8 cellular contexts compared by ENCODE assay signal in genomic region chr17:67200727-67201301, GRCh38. TPM values are rescaled to one million over a fixed set of nuclear protein-coding genes. Genes with fewer than 3 reads are reported as not detected.
DNase-seq lines count a peak whose midpoint lies in the region; ATAC-seq and TF ChIP-seq lines count a peak whose summit lies in the region.

No MANE protein-coding gene starts in this region.

- H3K9me3 Mint-ChIP-seq in H9: no peaks in the 10 kb centered on the region

- H3K36me3 ChIP-seq in right lobe of liver: peaks cover 0 to 33% (median 5%) of the 10 kb centered on the region in 4 donors

- no peak overlapping the region for H2BK15ac ChIP-seq in H9 (ENCODE audit: low read depth, low read length)

- no peak overlapping the region for H4K5ac ChIP-seq in H9 (ENCODE audit: insufficient read length, low read depth, low read length)

- TF ChIP-seq CTCF in C4-2B (conservative IDR thresholded peaks at IDR 0.05) (peak; percentile 75), H9 (conservative IDR thresholded peaks at IDR 0.05) (peak; percentile 71), WI38 (IDR thresholded peaks at IDR 0.05; ENCODE audit: low read depth, low read length) (peak; percentile 35; the same call in 1 of the 2 replicates), right lobe of liver (IDR thresholded peaks at IDR 0.05) (peak; percentile 32 to 44 (median 38))

- no peak overlapping the region for H3K18ac ChIP-seq in H9 (ENCODE audit: insufficient read length, low read depth, low read length)

- H3K9ac ChIP-seq in H9 (ENCODE audit: extremely low read depth, insufficient read length, low read length): no peak overlapping the region

- H2BK120ac ChIP-seq in H9 (ENCODE audit: low read depth, low read length, poor library complexity, severe bottlenecking): no peak overlapping the region

- peaks cover 16 to 35% (median 29%) of the 10 kb centered on the region in 3 experiments; a peak in 6 of 7 replicates for H3K36me3 Mint-ChIP-seq in H9 (ENCODE audit: insufficient read depth in 1 of 3, low read depth in 3 of 3)

- DNase-seq in H9 (no peak), right lobe of liver (no peak), substantia nigra (lab: John Stamatoyannopoulos, UW) (no peak), caudate nucleus (lab: John Stamatoyannopoulos, UW) (no peak), COR-L47 (lab: John Stamatoyannopoulos, UW) (no peak)

- H3K4ac ChIP-seq in H9 (ENCODE audit: low read depth, low read length): no peak overlapping the region

- no CpG with 5 or more reads among the region's 4 CpGs for WGBS in H9 (ENCODE audit: extremely low coverage, insufficient read length, low lambda C conversion rate)
- WGBS in right lobe of liver (ENCODE audit: insufficient coverage, low coverage, low lambda C conversion rate, missing lambda C conversion rate): 94% methylated on average over 4 of the region's 4 CpGs

- no peaks in the 10 kb centered on the region for H3K27me3 Mint-ChIP-seq in H9 (ENCODE audit: low read depth)

- intact Hi-C loops in right lobe of liver (cut with DNase I): no loop called here

- H3K4me3 ChIP-seq in WI38 (ENCODE audit: low read depth, low read length): no peak overlapping the region
- no peak overlapping the region for H3K4me3 ChIP-seq in right lobe of liver

- no peaks in the 10 kb centered on the region for H3K23me2 ChIP-seq in H9 (ENCODE audit: insufficient read length, low read depth, low read length, poor library complexity, severe bottlenecking)

- TF ChIP-seq POLR2A in right lobe of liver (IDR thresholded peaks at IDR 0.05): no peak

- no peak overlapping the region for H2BK5ac ChIP-seq in H9 (ENCODE audit: insufficient read length, low read length)

- H3K4me1 ChIP-seq in H9 (ENCODE audit: insufficient read depth, low read length): no peaks in the 10 kb centered on the region
- no peaks in the 10 kb centered on the region for H3K4me1 ChIP-seq in right lobe of liver

- no peak overlapping the region for H2BK20ac ChIP-seq in H9 (ENCODE audit: low read depth, low read length, poor library complexity, severe bottlenecking)

- no peaks in the 10 kb centered on the region for H3K27me3 ChIP-seq in H9 (ENCODE audit: insufficient read depth, low read length)
- no peaks in the 10 kb centered on the region for H3K27me3 ChIP-seq in right lobe of liver

- no peak overlapping the region for H3K56ac ChIP-seq in H9 (ENCODE audit: insufficient read length, low read depth, low read length)

- no peak overlapping the region for H3K23ac ChIP-seq in H9 (ENCODE audit: insufficient read length, low read depth, low read length)

- ATAC-seq in right lobe of liver (peak; percentile 36 to 60 (median 49)), HG02938 (IDR thresholded peaks at IDR 0.05; ENCODE audit: unreplicated experiment) (no peak)

- H4K91ac ChIP-seq in H9 (ENCODE audit: insufficient read length, low read depth, low read length): no peak overlapping the region

- no peak overlapping the region for H3K4me2 ChIP-seq in H9 (ENCODE audit: insufficient read depth, insufficient read length, low read length)

- H3T11ph ChIP-seq in H9 (ENCODE audit: low read length): no peak overlapping the region

- no peak overlapping the region for H2BK12ac ChIP-seq in H9 (ENCODE audit: insufficient read length, low read depth, low read length)

- H3K27ac Mint-ChIP-seq in H9: no peak overlapping the region

- H3K27ac ChIP-seq in C4-2B: no peak overlapping the region
- no peak overlapping the region for H3K27ac ChIP-seq in H9 (ENCODE audit: insufficient read length, low read depth, low read length)
- H3K27ac ChIP-seq in right lobe of liver: no peak overlapping the region
- H3K27ac ChIP-seq in substantia nigra (ENCODE audit: low read depth, low read length, poor library complexity, severe bottlenecking): no peak overlapping the region
- no peak overlapping the region for H3K27ac ChIP-seq in caudate nucleus (ENCODE audit: low read depth, low read length)

- no peak overlapping the region for H3K14ac ChIP-seq in H9 (ENCODE audit: insufficient read depth, low read length)

- no peaks in the 10 kb centered on the region for H3K79me1 ChIP-seq in H9 (ENCODE audit: insufficient read depth, low read depth, low read length, poor library complexity, severe bottlenecking)

- H3K4me1 Mint-ChIP-seq in H9: no peaks in the 10 kb centered on the region

- no peak overlapping the region for H4K8ac ChIP-seq in H9 (replicated peaks; ENCODE audit: insufficient read length, low read depth, low read length)

- H2AK5ac ChIP-seq in H9 (ENCODE audit: insufficient read length, low read length): no peak overlapping the region

- no peak overlapping the region for H2AFZ ChIP-seq in H9 (ENCODE audit: low read length)

- H3K9me3 ChIP-seq in H9 (ENCODE audit: control insufficient read depth, low read depth, low read length): no peaks in the 10 kb centered on the region
- no peaks in the 10 kb centered on the region for H3K9me3 ChIP-seq in right lobe of liver

- no peak overlapping the region for H3K4me3 Mint-ChIP-seq in H9

- H3K79me2 ChIP-seq in H9 (ENCODE audit: insufficient read depth, low read length): no peaks in the 10 kb centered on the region

- H4K20me1 ChIP-seq in H9 (ENCODE audit: control insufficient read depth, insufficient read depth, insufficient read length): no peaks in the 10 kb centered on the region

RNA-seq across cellular contexts. Expression of gene HELZ, which starts 44.2 kb away (rescaled TPM):
- total RNA-seq in H9 (2021) (49.3 and 49.8 TPM in 2 replicates), right lobe of liver (10 to 100 TPM; 24.2 to 33.6 (median 30.9) TPM)
